ENCODE assay signal across 18 cellular contexts in genomic region chr10:43086321-43086942, GRCh38. TPM values are rescaled to one million over a fixed set of nuclear protein-coding genes. Genes with fewer than 3 reads are reported as not detected.
"Had no signal": no experiment of that assay in that cellular context is flagged by ENCODE, and none has a peak within 500 bp of the region (broad histone marks: within the 10 kb centered on the region; RNA-seq: fewer than 3 reads in every experiment).

No MANE protein-coding gene starts in this region.

- ATAC-seq: left cardiac atrium; naive thymus-derived CD4-positive, alpha-beta T cell had no signal

- H3K4me2 ChIP-seq: hepatocyte, smooth muscle cell had no signal

- H3K27me3 ChIP-seq: hepatocyte, neutrophil, right atrium auricular region, vagina had no signal

- H3K36me3 Mint-ChIP-seq: naive thymus-derived CD4-positive, alpha-beta T cell; type B pancreatic cell had no signal

- H3K9me3 ChIP-seq: esophagus squamous epithelium, neutrophil, right atrium auricular region, vagina had no signal

- FAIRE-seq: colon, kidney had no signal

- H2AFZ ChIP-seq: hepatocyte had no signal

- H3K27ac Mint-ChIP-seq: dendritic cell treated with granulocyte-macrophage colony-stimulating factor and Interleukin-4, amounts not matched to agents 40 ng/mL and 50 ng/mL, for 4 days; naive thymus-derived CD4-positive, alpha-beta T cell; nephron progenitor cell; type B pancreatic cell had no signal

- H3K79me2 ChIP-seq: hepatocyte had no signal

- H3K4me3 ChIP-seq: esophagus squamous epithelium, hepatocyte, right atrium auricular region, smooth muscle cell, vagina had no signal

- H3K36me3 ChIP-seq: esophagus squamous epithelium, neutrophil, right atrium auricular region, vagina had no signal

- H3K9me3 Mint-ChIP-seq: dendritic cell treated with granulocyte-macrophage colony-stimulating factor and Interleukin-4, amounts not matched to agents 40 ng/mL and 50 ng/mL, for 4 days; nephron progenitor cell; type B pancreatic cell had no signal

- H3K4me3 Mint-ChIP-seq: dendritic cell treated with granulocyte-macrophage colony-stimulating factor and Interleukin-4, amounts not matched to agents 40 ng/mL and 50 ng/mL, for 4 days; naive thymus-derived CD4-positive, alpha-beta T cell; nephron progenitor cell; type B pancreatic cell had no signal

- H3K4me1 Mint-ChIP-seq: nephron progenitor cell had no signal

- H3K27ac ChIP-seq: esophagus squamous epithelium, hepatocyte, neutrophil, right atrium auricular region, vagina had no signal

- DNase-seq: esophagus squamous epithelium; foreskin fibroblast; head of caudate nucleus; kidney; left cardiac atrium; mesendoderm; naive thymus-derived CD4-positive, alpha-beta T cell; nephron progenitor cell; stimulated activated CD4-positive, alpha-beta T cell treated with anti-CD3 and anti-CD28 coated beads, Interleukin-2, amount 100 ng/mL, for 48 hours; stimulated activated naive CD4-positive, alpha-beta T cell treated with Interleukin-2 at 50 U/mL for 16 hours had no signal

- H3K4me1 ChIP-seq: esophagus squamous epithelium, right atrium auricular region, vagina had no signal

RNA-seq across cellular contexts. Expression of gene RET, which starts 9.6 kb away (rescaled TPM):
- polyA plus RNA-seq: hepatocyte; naive thymus-derived CD4-positive, alpha-beta T cell had no signal
